20 cellular contexts compared by ENCODE assay signal in genomic region chr9:70100362-70100761, GRCh38. TPM values are rescaled to one million over a fixed set of nuclear protein-coding genes. Genes with fewer than 3 reads are reported as not detected.
DNase-seq lines count a peak whose midpoint lies in the region; ATAC-seq, FAIRE-seq and TF ChIP-seq lines count a peak whose summit lies in the region.
"Had no signal": no experiment of that assay in that cellular context is flagged by ENCODE, and none has a peak within 500 bp of the region (broad histone marks: within the 10 kb centered on the region; RNA-seq: fewer than 3 reads in every experiment).

No MANE protein-coding gene starts in this region.

- no peaks in the 10 kb centered on the region for H4K20me1 ChIP-seq in astrocyte (ENCODE audit: insufficient read depth, low read length)

- H3K4me3 ChIP-seq in astrocyte (ENCODE audit: insufficient read depth, low read depth, low read length) (no peak overlapping the region), foreskin fibroblast (ENCODE audit: low read depth in 1 of 2, low read length in 2 of 2) (no peak overlapping the region), retinal pigment epithelial cell (ENCODE audit: low read length) (no peak overlapping the region)
- H3K4me3 ChIP-seq: ascending aorta had no signal

- H3K27ac ChIP-seq in astrocyte (ENCODE audit: low read depth, low read length) = no peak overlapping the region
- H3K27ac ChIP-seq: ascending aorta, KMS-11 had no signal

- H3K27me3 ChIP-seq in astrocyte (ENCODE audit: insufficient read depth, low read length) = no peaks in the 10 kb centered on the region
- H3K27me3 ChIP-seq: ascending aorta had no signal

- ATAC-seq in GM21367 (IDR thresholded peaks at IDR 0.05; ENCODE audit: unreplicated experiment) (no peak), HG03442 (IDR thresholded peaks at IDR 0.05; ENCODE audit: unreplicated experiment) (no peak)
- ATAC-seq: CD8-positive, alpha-beta T cell had no signal

- FAIRE-seq in astrocyte (lab: Jason Lieb, UNC) = no peak

- H3K4me1 Mint-ChIP-seq in astrocyte (ENCODE audit: low read depth, unreplicated experiment) = peaks cover 12% of the 10 kb centered on the region
- H3K4me1 Mint-ChIP-seq: neural crest cell had no signal

- H3K4me3 Mint-ChIP-seq in astrocyte (ENCODE audit: unreplicated experiment) = no peak overlapping the region
- H3K4me3 Mint-ChIP-seq: CD8-positive, alpha-beta T cell; neural crest cell had no signal

- TF ChIP-seq CTCF in astrocyte (IDR thresholded peaks at IDR 0.05; ENCODE audit: insufficient read depth, low read depth, low read length) = no peak
- TF ChIP-seq CTCF in foreskin fibroblast (IDR thresholded peaks at IDR 0.05; ENCODE audit: low read depth, low read length) = no peak
- TF ChIP-seq CTCF in retinal pigment epithelial cell (conservative IDR thresholded peaks at IDR 0.05; ENCODE audit: low read depth, low read length) = no peak

- H3K9ac ChIP-seq in astrocyte (ENCODE audit: low read length) = no peak overlapping the region
- H3K9ac ChIP-seq: KMS-11 had no signal

- no peaks in the 10 kb centered on the region for H3K4me1 ChIP-seq in astrocyte (ENCODE audit: insufficient read depth, low read length)
- H3K4me1 ChIP-seq: ascending aorta had no signal

- peaks cover 2% of the 10 kb centered on the region for H3K36me3 Mint-ChIP-seq in astrocyte (ENCODE audit: low read depth, unreplicated experiment)
- H3K36me3 Mint-ChIP-seq: CD8-positive, alpha-beta T cell had no signal

- H3K9me3 Mint-ChIP-seq in astrocyte (ENCODE audit: unreplicated experiment) = no peaks in the 10 kb centered on the region
- H3K9me3 Mint-ChIP-seq: CD8-positive, alpha-beta T cell; neural crest cell had no signal

- no peak overlapping the region for H2AFZ ChIP-seq in astrocyte (ENCODE audit: low read depth, low read length)

- H3K79me2 ChIP-seq in astrocyte (ENCODE audit: insufficient read depth, low read length) = no peaks in the 10 kb centered on the region

- H3K9me3 ChIP-seq in astrocyte (ENCODE audit: insufficient read depth, low read depth, low read length) = no peaks in the 10 kb centered on the region
- H3K9me3 ChIP-seq: ascending aorta had no signal

- no peaks in the 10 kb centered on the region for H3K27me3 Mint-ChIP-seq in astrocyte (ENCODE audit: low read depth, unreplicated experiment)

- H3K4me2 ChIP-seq in astrocyte (ENCODE audit: low read length) = no peak overlapping the region
- H3K4me2 ChIP-seq: KMS-11 had no signal

- H3K27ac Mint-ChIP-seq in astrocyte (ENCODE audit: unreplicated experiment) = no peak overlapping the region
- H3K27ac Mint-ChIP-seq: CD8-positive, alpha-beta T cell; progenitor cell of endocrine pancreas had no signal

- DNase-seq in HCEC 1CT = peak; percentile 34
- peak; percentile 59 for DNase-seq in astrocyte (ENCODE audit: low read depth)
- peak; percentile 47 to 62 for DNase-seq in foreskin fibroblast
- DNase-seq in retinal pigment epithelial cell (ENCODE audit: low read depth) = peak; percentile 43
- DNase-seq in central memory CD4-positive, alpha-beta T cell = no peak
- no peak for DNase-seq in DMS153 (lab: John Stamatoyannopoulos, UW)
- DNase-seq: activated naive CD4-positive, alpha-beta T cell treated with Interleukin-2 at 50 U/mL for 16 hours; CD8-positive, alpha-beta T cell; DMS79 treated with DMSO at 0.1 percent for 48 hours; kidney glomerular epithelial cell; NCI-H187 treated with DMSO at 0.1 percent for 48 hours; NCI-H510A treated with DMSO at 0.1 percent for 48 hours; stimulated activated CD4-positive, alpha-beta T cell treated with anti-CD3 and anti-CD28 coated beads, Interleukin-15, amount 100 ng/mL, for 24 hours; T-helper 1 cell had no signal

- H3K36me3 ChIP-seq in astrocyte (ENCODE audit: insufficient read depth, low read length) = no peaks in the 10 kb centered on the region
- H3K36me3 ChIP-seq: ascending aorta had no signal

RNA-seq across cellular contexts. Expression of gene MAMDC2, which starts 56.7 kb away (rescaled TPM):
- total RNA-seq in astrocyte = 135 and 211 TPM in 2 replicates
- total RNA-seq: CD8-positive, alpha-beta T cell had no signal

Comparison
In these comparisons a context has a peak if more than half of its experiments do, and no peak if none do; other contexts are left out.
1. DNase-seq: peak in HCEC 1CT (single experiment), astrocyte (single experiment), foreskin fibroblast (2 of 2) and retinal pigment epithelial cell (single experiment); none in central memory CD4-positive, alpha-beta T cell (single experiment) and DMS153 (single experiment).